Comparison of ENCODE assay signal across 1 cellular context in the genomic region with DNA sequence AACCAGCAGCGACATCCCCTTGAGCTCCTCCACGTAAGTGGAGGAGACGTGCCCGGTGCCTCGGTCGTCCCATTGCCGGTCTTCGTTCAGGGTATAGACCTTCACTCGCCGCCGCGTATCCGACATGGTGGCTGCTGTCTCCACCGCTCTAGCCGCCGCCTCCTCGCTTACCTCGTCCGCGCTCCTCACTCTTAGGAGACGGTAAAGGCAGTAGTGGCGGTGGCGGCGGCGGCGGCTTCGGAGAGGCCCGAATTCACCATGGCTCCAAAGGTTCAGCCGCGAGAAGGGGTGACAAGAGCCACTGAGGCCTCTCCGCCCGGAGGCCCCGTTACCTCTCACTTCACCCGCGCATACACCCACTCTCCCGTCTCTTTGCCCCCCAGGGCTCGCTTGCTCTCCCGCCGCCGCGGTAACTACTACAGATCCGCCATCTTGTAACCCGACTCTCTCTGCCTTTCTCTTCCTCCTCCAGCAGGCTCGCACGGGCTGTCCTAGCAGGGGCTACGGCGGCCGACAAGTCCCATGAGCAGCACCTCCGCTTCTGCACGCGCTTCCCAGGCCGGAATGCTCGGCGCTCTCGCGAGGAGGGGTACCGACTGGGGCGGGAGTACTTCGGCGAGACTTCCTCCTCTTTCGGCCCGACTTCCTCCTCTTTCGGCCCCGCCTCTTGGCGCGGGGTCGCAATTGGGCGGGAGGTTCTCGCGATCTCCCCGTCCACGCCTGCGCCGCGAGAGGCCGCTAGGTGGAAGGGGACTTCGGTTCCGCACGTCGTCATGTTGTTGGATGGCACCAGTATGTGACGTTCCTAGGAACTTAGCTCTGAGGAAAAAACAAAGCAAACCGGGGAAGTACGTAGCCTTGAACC.
TF ChIP-seq lines count a peak whose summit lies in the region.

Gene PPP4R3B, minus strand, starts transcription at position 463 of the 865 bp plus-strand sequence. Its CDS starts 337 bp downstream, at position 126.

TF ChIP-seq in HepG2, 621 proteins besides CTCF, POLR2A, EP300 and RAD21 (continued from another document and continues in another):
- no peak; the same call in 1 of the 2 replicates for TF ChIP-seq ZNF446 (CRISPR knock-in tag; IDR thresholded peaks at IDR 0.05)
- TF ChIP-seq, protein P1, sequence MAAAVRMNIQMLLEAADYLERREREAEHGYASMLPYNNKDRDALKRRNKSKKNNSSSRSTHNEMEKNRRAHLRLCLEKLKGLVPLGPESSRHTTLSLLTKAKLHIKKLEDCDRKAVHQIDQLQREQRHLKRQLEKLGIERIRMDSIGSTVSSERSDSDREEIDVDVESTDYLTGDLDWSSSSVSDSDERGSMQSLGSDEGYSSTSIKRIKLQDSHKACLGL (CRISPR knock-in tag; IDR thresholded peaks at IDR 0.05): peak; percentile 89
- TF ChIP-seq, protein P2, sequence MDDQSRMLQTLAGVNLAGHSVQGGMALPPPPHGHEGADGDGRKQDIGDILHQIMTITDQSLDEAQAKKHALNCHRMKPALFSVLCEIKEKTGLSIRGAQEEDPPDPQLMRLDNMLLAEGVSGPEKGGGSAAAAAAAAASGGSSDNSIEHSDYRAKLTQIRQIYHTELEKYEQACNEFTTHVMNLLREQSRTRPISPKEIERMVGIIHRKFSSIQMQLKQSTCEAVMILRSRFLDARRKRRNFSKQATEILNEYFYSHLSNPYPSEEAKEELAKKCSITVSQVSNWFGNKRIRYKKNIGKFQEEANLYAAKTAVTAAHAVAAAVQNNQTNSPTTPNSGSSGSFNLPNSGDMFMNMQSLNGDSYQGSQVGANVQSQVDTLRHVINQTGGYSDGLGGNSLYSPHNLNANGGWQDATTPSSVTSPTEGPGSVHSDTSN (CRISPR knock-in tag; IDR thresholded peaks at IDR 0.05; ENCODE audit: borderline replicate concordance): no peak
- TF ChIP-seq NKX3-1 (CRISPR knock-in tag; IDR thresholded peaks at IDR 0.05): peak; percentile 94; the same call in 1 of the 2 replicates
- TF ChIP-seq THYN1 (CRISPR knock-in tag; IDR thresholded peaks at IDR 0.05; ENCODE audit: borderline replicate concordance, low read depth): no peak
- peak; percentile 71; the same call in 1 of the 2 replicates for TF ChIP-seq ZNF557 (CRISPR knock-in tag; IDR thresholded peaks at IDR 0.05)
- TF ChIP-seq, protein P3, sequence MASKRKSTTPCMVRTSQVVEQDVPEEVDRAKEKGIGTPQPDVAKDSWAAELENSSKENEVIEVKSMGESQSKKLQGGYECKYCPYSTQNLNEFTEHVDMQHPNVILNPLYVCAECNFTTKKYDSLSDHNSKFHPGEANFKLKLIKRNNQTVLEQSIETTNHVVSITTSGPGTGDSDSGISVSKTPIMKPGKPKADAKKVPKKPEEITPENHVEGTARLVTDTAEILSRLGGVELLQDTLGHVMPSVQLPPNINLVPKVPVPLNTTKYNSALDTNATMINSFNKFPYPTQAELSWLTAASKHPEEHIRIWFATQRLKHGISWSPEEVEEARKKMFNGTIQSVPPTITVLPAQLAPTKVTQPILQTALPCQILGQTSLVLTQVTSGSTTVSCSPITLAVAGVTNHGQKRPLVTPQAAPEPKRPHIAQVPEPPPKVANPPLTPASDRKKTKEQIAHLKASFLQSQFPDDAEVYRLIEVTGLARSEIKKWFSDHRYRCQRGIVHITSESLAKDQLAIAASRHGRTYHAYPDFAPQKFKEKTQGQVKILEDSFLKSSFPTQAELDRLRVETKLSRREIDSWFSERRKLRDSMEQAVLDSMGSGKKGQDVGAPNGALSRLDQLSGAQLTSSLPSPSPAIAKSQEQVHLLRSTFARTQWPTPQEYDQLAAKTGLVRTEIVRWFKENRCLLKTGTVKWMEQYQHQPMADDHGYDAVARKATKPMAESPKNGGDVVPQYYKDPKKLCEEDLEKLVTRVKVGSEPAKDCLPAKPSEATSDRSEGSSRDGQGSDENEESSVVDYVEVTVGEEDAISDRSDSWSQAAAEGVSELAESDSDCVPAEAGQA (IDR thresholded peaks at IDR 0.05; ENCODE audit: low read depth): peak; percentile 71; the same call in 1 of the 2 replicates
- TF ChIP-seq, protein P3 (CRISPR knock-in tag; IDR thresholded peaks at IDR 0.05; ENCODE audit: borderline replicate concordance): no peak
- no peak for TF ChIP-seq ZNF770 (CRISPR knock-in tag; IDR thresholded peaks at IDR 0.05)
- TF ChIP-seq ZFP90 (CRISPR knock-in tag; IDR thresholded peaks at IDR 0.05; ENCODE audit: borderline replicate concordance): peak; percentile 93; the same call in 1 of the 2 replicates
- no peak for TF ChIP-seq RAD51 (IDR thresholded peaks at IDR 0.05; ENCODE audit: borderline replicate concordance)
- TF ChIP-seq CAMTA2 (CRISPR knock-in tag; IDR thresholded peaks at IDR 0.05; ENCODE audit: borderline replicate concordance): 0 out of 2 replicates have a peak, but pooled peaks have one; percentile 50
- peak; percentile 80 for TF ChIP-seq NCOA2 (CRISPR knock-in tag; IDR thresholded peaks at IDR 0.05)
- peak; percentile 90 for TF ChIP-seq XRCC5 (optimal IDR thresholded peaks at IDR 0.05; ENCODE audit: low read length)
- no peak for TF ChIP-seq PCBP2 (optimal IDR thresholded peaks at IDR 0.05; ENCODE audit: low read depth, low read length, poor library complexity, severe bottlenecking)
- peak; percentile 93 for TF ChIP-seq ZNF605 (CRISPR knock-in tag; IDR thresholded peaks at IDR 0.05)
- peak; percentile 68 for TF ChIP-seq BCL6 (CRISPR knock-in tag; IDR thresholded peaks at IDR 0.05)
- TF ChIP-seq CREB1 (IDR thresholded peaks at IDR 0.05): peak; percentile 92
- peak; percentile 94 for TF ChIP-seq CREB1 (CRISPR knock-in tag; IDR thresholded peaks at IDR 0.05)
- peak; percentile 77; the same call in 1 of the 2 replicates for TF ChIP-seq TIGD3 (CRISPR knock-in tag; IDR thresholded peaks at IDR 0.05; ENCODE audit: borderline replicate concordance)
- no peak for TF ChIP-seq CBX2 (IDR thresholded peaks at IDR 0.05; ENCODE audit: low read depth, low read length)
- 0 out of 2 replicates have a peak, but pooled peaks have one; percentile 54 for TF ChIP-seq CBX2 (CRISPR knock-in tag; IDR thresholded peaks at IDR 0.05; ENCODE audit: low read depth)
- TF ChIP-seq ZNF3 (CRISPR knock-in tag; IDR thresholded peaks at IDR 0.05): 0 out of 2 replicates have a peak, but pooled peaks have one; percentile 4
- TF ChIP-seq, protein P4, sequence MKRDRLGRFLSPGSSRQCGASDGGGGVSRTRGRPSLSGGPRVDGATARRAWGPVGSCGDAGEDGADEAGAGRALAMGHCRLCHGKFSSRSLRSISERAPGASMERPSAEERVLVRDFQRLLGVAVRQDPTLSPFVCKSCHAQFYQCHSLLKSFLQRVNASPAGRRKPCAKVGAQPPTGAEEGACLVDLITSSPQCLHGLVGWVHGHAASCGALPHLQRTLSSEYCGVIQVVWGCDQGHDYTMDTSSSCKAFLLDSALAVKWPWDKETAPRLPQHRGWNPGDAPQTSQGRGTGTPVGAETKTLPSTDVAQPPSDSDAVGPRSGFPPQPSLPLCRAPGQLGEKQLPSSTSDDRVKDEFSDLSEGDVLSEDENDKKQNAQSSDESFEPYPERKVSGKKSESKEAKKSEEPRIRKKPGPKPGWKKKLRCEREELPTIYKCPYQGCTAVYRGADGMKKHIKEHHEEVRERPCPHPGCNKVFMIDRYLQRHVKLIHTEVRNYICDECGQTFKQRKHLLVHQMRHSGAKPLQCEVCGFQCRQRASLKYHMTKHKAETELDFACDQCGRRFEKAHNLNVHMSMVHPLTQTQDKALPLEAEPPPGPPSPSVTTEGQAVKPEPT (CRISPR knock-in tag; IDR thresholded peaks at IDR 0.05; ENCODE audit: low read depth): 0 out of 2 replicates have a peak, but pooled peaks have one; percentile 67
- TF ChIP-seq, protein P5, sequence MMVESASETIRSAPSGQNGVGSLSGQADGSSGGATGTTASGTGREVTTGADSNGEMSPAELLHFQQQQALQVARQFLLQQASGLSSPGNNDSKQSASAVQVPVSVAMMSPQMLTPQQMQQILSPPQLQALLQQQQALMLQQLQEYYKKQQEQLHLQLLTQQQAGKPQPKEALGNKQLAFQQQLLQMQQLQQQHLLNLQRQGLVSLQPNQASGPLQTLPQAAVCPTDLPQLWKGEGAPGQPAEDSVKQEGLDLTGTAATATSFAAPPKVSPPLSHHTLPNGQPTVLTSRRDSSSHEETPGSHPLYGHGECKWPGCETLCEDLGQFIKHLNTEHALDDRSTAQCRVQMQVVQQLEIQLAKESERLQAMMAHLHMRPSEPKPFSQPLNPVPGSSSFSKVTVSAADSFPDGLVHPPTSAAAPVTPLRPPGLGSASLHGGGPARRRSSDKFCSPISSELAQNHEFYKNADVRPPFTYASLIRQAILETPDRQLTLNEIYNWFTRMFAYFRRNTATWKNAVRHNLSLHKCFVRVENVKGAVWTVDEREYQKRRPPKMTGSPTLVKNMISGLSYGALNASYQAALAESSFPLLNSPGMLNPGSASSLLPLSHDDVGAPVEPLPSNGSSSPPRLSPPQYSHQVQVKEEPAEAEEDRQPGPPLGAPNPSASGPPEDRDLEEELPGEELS (CRISPR knock-in tag; IDR thresholded peaks at IDR 0.05): peak; percentile 82
- no peak for TF ChIP-seq ARID3A (IDR thresholded peaks at IDR 0.05; ENCODE audit: low read depth, low read length)
- TF ChIP-seq ISX (CRISPR knock-in tag; conservative IDR thresholded peaks at IDR 0.05): no peak; the same call in 1 of the 2 replicates
- no peak for TF ChIP-seq GPN1 (CRISPR knock-in tag; IDR thresholded peaks at IDR 0.05; ENCODE audit: borderline replicate concordance)
- TF ChIP-seq CBX5 (CRISPR knock-in tag; IDR thresholded peaks at IDR 0.05; ENCODE audit: borderline replicate concordance): peak; percentile 96; the same call in 1 of the 2 replicates
- TF ChIP-seq ZNF558 (CRISPR knock-in tag; IDR thresholded peaks at IDR 0.05; ENCODE audit: borderline replicate concordance): peak; percentile 98; the same call in 1 of the 2 replicates
- TF ChIP-seq KLF12 (CRISPR knock-in tag; IDR thresholded peaks at IDR 0.05; ENCODE audit: borderline replicate concordance): peak; percentile 37; the same call in 1 of the 2 replicates
- peak; percentile 9 for TF ChIP-seq ZFP36 (IDR thresholded peaks at IDR 0.05; ENCODE audit: borderline replicate concordance, low read depth, low read length, partially characterized antibody)
- peak; percentile 91 for TF ChIP-seq ZIK1 (CRISPR knock-in tag; IDR thresholded peaks at IDR 0.05; ENCODE audit: borderline replicate concordance, low read depth)
- peak; percentile 91 for TF ChIP-seq FOXA3 (CRISPR knock-in tag; IDR thresholded peaks at IDR 0.05)
- no peak; the same call in 1 of the 2 replicates for TF ChIP-seq ZNF326 (CRISPR knock-in tag; IDR thresholded peaks at IDR 0.05; ENCODE audit: borderline replicate concordance)
- TF ChIP-seq PAX8 (CRISPR knock-in tag; IDR thresholded peaks at IDR 0.05; ENCODE audit: borderline replicate concordance): no peak; the same call in 1 of the 2 replicates
- peak; percentile 95 for TF ChIP-seq ZNF720 (CRISPR knock-in tag; IDR thresholded peaks at IDR 0.05)
- TF ChIP-seq LCORL (IDR thresholded peaks at IDR 0.05): no peak
- TF ChIP-seq LCORL (CRISPR knock-in tag; IDR thresholded peaks at IDR 0.05): peak; percentile 87; the same call in 1 of the 2 replicates
- peak; percentile 12 for TF ChIP-seq SKI (IDR thresholded peaks at IDR 0.05; ENCODE audit: partially characterized antibody)
